ENCODE assay signal across 2 cellular contexts in genomic region chr16:31094088-31094423, GRCh38.
TF ChIP-seq lines count a peak whose summit lies in the region.

No MANE protein-coding gene starts in this region.

TF ChIP-seq in IMR-90, 13 proteins besides CTCF, POLR2A, EP300 and RAD21:
- no peak for TF ChIP-seq MXI1 (IDR thresholded peaks at IDR 0.05; ENCODE audit: borderline replicate concordance, low read depth, low read length)
- no peak for TF ChIP-seq RFX5 (IDR thresholded peaks at IDR 0.05; ENCODE audit: low read depth, low read length)
- no peak for TF ChIP-seq MAFK (IDR thresholded peaks at IDR 0.05; ENCODE audit: low read depth, low read length)
- no peak for TF ChIP-seq NFE2L2 (IDR thresholded peaks at IDR 0.05; ENCODE audit: low read depth, low read length)
- TF ChIP-seq CHD1 (IDR thresholded peaks at IDR 0.05; ENCODE audit: low read depth, low read length): no peak
- no peak for TF ChIP-seq FOS (IDR thresholded peaks at IDR 0.05; ENCODE audit: low read depth, low read length)
- no peak for TF ChIP-seq BHLHE40 (IDR thresholded peaks at IDR 0.05; ENCODE audit: low read depth, low read length)
- no peak for TF ChIP-seq SMC3 (IDR thresholded peaks at IDR 0.05; ENCODE audit: low read depth, low read length)
- TF ChIP-seq, protein P1, sequence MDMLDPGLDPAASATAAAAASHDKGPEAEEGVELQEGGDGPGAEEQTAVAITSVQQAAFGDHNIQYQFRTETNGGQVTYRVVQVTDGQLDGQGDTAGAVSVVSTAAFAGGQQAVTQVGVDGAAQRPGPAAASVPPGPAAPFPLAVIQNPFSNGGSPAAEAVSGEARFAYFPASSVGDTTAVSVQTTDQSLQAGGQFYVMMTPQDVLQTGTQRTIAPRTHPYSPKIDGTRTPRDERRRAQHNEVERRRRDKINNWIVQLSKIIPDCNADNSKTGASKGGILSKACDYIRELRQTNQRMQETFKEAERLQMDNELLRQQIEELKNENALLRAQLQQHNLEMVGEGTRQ (IDR thresholded peaks at IDR 0.05; ENCODE audit: low read depth, low read length): no peak
- TF ChIP-seq MAZ (IDR thresholded peaks at IDR 0.05; ENCODE audit: borderline replicate concordance, low read depth, low read length): no peak
- TF ChIP-seq, protein P2, sequence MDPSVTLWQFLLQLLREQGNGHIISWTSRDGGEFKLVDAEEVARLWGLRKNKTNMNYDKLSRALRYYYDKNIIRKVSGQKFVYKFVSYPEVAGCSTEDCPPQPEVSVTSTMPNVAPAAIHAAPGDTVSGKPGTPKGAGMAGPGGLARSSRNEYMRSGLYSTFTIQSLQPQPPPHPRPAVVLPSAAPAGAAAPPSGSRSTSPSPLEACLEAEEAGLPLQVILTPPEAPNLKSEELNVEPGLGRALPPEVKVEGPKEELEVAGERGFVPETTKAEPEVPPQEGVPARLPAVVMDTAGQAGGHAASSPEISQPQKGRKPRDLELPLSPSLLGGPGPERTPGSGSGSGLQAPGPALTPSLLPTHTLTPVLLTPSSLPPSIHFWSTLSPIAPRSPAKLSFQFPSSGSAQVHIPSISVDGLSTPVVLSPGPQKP (IDR thresholded peaks at IDR 0.05; ENCODE audit: borderline replicate concordance, low read depth, low read length): no peak
- no peak for TF ChIP-seq RCOR1 (IDR thresholded peaks at IDR 0.05; ENCODE audit: insufficient replicate concordance, low read length)
- no peak for TF ChIP-seq CEBPB (IDR thresholded peaks at IDR 0.05; ENCODE audit: low read depth, low read length)

TF ChIP-seq in HEK293T, 16 proteins besides CTCF, POLR2A, EP300 and RAD21:
- no peak for TF ChIP-seq ARNT (IDR thresholded peaks at IDR 0.05)
